8 cellular contexts compared by ENCODE assay signal in the genomic region with DNA sequence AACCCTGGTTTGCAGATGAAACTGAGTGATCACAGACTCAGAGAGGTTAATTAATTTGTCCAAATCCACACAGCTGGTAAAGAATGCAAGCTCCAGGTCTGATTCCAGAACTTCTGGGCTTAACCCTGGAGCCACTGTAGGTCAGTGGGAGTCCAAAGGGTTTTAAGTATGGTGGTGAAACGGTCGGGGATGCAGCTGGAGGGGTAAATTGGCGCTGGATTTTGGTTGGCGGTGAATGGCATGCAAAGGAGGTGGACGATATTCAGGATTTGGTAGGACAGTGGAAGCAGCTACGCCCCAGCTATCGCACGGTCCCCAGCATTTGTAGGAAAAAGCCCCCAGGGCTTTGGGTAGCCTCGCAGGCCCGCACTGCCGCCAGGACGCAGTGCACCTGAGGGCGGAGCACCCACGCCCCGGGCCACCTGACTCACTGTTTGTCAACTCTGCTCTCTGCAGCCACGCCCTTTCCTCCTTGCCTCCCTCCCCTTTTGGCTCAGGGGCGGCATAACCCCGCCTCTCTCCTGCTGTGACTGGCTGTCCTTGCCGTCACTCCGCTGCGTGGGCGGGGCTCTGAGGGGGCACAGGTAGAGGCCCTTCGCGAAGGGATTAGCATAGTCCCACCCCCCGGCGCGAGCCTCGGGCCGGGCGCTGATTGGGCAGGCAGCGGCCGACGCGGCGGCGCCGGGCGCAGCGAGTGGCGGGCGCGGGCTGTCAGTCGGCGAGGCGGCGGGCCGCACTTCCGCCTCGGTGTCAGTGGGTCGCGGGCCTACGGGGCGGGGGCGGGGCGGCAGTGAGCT. TPM values are rescaled to one million over a fixed set of nuclear protein-coding genes. Genes with fewer than 3 reads are reported as not detected.
DNase-seq lines count a peak whose midpoint lies in the region; ATAC-seq and TF ChIP-seq lines count a peak whose summit lies in the region.

OSBPL2 (plus strand) TSS at position 750 of the 797 bp plus-strand sequence. CDS start 17,664 bp downstream, outside the sequence.

- H2BK5ac ChIP-seq in trophoblast cell (ENCODE audit: low read depth, low read length, poor library complexity): no peak within 1 kb of the TSS

- no peak for TF ChIP-seq POLR2A in transverse colon (IDR thresholded peaks at IDR 0.05)

- ATAC-seq in HG02763 (IDR thresholded peaks at IDR 0.05; ENCODE audit: unreplicated experiment) (peak; percentile 96), Right ventricle myocardium superior (ENCODE audit: poor library complexity) (peak; percentile 95)
- ATAC-seq in activated naive CD8-positive, alpha-beta T cell treated with anti-CD3 and anti-CD28 coated beads, Interleukin-2, amount 50 U/mL, for 24 hours: peak; percentile 99

- H3K36me3 Mint-ChIP-seq in activated naive CD8-positive, alpha-beta T cell treated with anti-CD3 and anti-CD28 coated beads, Interleukin-2, amount 50 U/mL, for 24 hours (ENCODE audit: low read depth): peaks cover 3% of the 10 kb centered on the region

- H3K4me3 Mint-ChIP-seq in activated naive CD8-positive, alpha-beta T cell treated with anti-CD3 and anti-CD28 coated beads, Interleukin-2, amount 50 U/mL, for 24 hours: peak within 1 kb of the TSS; percentile 81

- H3K79me2 ChIP-seq in trophoblast cell (ENCODE audit: control insufficient read depth, insufficient read depth, low read length, poor library complexity): peaks cover 8% of the 10 kb centered on the region

- peak within 1 kb of the TSS; percentile 85 for H3K14ac ChIP-seq in trophoblast cell (ENCODE audit: low read length)

- H3K27me3 Mint-ChIP-seq in activated naive CD8-positive, alpha-beta T cell treated with anti-CD3 and anti-CD28 coated beads, Interleukin-2, amount 50 U/mL, for 24 hours: no peaks in the 10 kb centered on the region

- peaks cover 2% of the 10 kb centered on the region for H3K79me1 ChIP-seq in trophoblast cell (ENCODE audit: low read length)

- peaks cover 27% of the 10 kb centered on the region for H3K4me1 Mint-ChIP-seq in activated naive CD8-positive, alpha-beta T cell treated with anti-CD3 and anti-CD28 coated beads, Interleukin-2, amount 50 U/mL, for 24 hours

- DNase-seq in GM12865 (ENCODE audit: low read depth) (peak; percentile 99), NCI-H1417 treated with DMSO at 0.1 percent for 48 hours (lab: John Stamatoyannopoulos, UW) (peak; percentile 96), SW480 (ENCODE audit: low spot score) (peak; percentile 99), Right ventricle myocardium superior (peak; percentile 99), trophoblast cell (peak; percentile 100), transverse colon (peak; percentile 100)
- DNase-seq in activated naive CD8-positive, alpha-beta T cell treated with anti-CD3 and anti-CD28 coated beads, Interleukin-2, amount 50 U/mL, for 24 hours: peak; percentile 100

- TF ChIP-seq CTCF in GM12865 (IDR thresholded peaks at IDR 0.05; ENCODE audit: insufficient read depth, low read depth, low read length, missing control alignments): no peak
- no peak for TF ChIP-seq CTCF in transverse colon (IDR thresholded peaks at IDR 0.05)

- intact Hi-C loops in Right ventricle myocardium superior (cut with DNase I): no loop called here
- intact Hi-C loops in transverse colon (cut with DNase I; ENCODE audit: low total_unique reads): loop anchor here (10.0 kb wide), 1 partner anchor 53 kb away; the partner anchor contains the start of gene MTG2

- TF ChIP-seq EP300 in transverse colon (IDR thresholded peaks at IDR 0.05; ENCODE audit: low read depth): no peak

- no peaks in the 10 kb centered on the region for H3K27me3 ChIP-seq in trophoblast cell (ENCODE audit: insufficient read depth, low read length)
- H3K27me3 ChIP-seq in transverse colon: no peaks in the 10 kb centered on the region

- H3K9me3 ChIP-seq in trophoblast cell (ENCODE audit: insufficient read depth, low read depth, low read length): peaks cover 5% of the 10 kb centered on the region
- H3K9me3 ChIP-seq in transverse colon: no peaks in the 10 kb centered on the region

- no peak within 1 kb of the TSS for H2BK120ac ChIP-seq in trophoblast cell (ENCODE audit: insufficient read depth, low read length, poor library complexity)

- H3K18ac ChIP-seq in trophoblast cell (ENCODE audit: low read length): peak within 1 kb of the TSS; percentile 94

- H3K36me3 ChIP-seq in trophoblast cell (ENCODE audit: control insufficient read depth in 1 of 2, insufficient read depth in 2 of 2, low read length in 2 of 2) (peaks cover 12 to 14% of the 10 kb centered on the region in 2 experiments), transverse colon (no peaks in the 10 kb centered on the region)

- H3K27ac ChIP-seq in trophoblast cell (ENCODE audit: low read depth, low read length) (peak within 1 kb of the TSS; percentile 18), transverse colon (peak within 1 kb of the TSS; percentile 87 to 98 (median 94))

- peak within 1 kb of the TSS; percentile 82 for H2AK5ac ChIP-seq in trophoblast cell (ENCODE audit: low read length)

- peak within 1 kb of the TSS; percentile 73 for H3K4me3 ChIP-seq in GM12865 (ENCODE audit: low read depth, low read length)
- peak within 1 kb of the TSS; percentile 84 for H3K4me3 ChIP-seq in trophoblast cell (ENCODE audit: low read depth, low read length)
- H3K4me3 ChIP-seq in transverse colon: peak within 1 kb of the TSS; percentile 88 to 98 (median 93)

- peak within 1 kb of the TSS; percentile 75 for H3K27ac Mint-ChIP-seq in activated naive CD8-positive, alpha-beta T cell treated with anti-CD3 and anti-CD28 coated beads, Interleukin-2, amount 50 U/mL, for 24 hours

- H2AFZ ChIP-seq in trophoblast cell (ENCODE audit: insufficient read depth, low read length, poor library complexity): peak within 1 kb of the TSS; percentile 57

- peak within 1 kb of the TSS; percentile 93 for H3K4ac ChIP-seq in trophoblast cell (ENCODE audit: low read depth, low read length)

- peak within 1 kb of the TSS; percentile 88 for H4K8ac ChIP-seq in trophoblast cell (ENCODE audit: low read depth, low read length)

- peak within 1 kb of the TSS; percentile 49 for H3K9ac ChIP-seq in trophoblast cell (ENCODE audit: low read length)

- WGBS in trophoblast cell (ENCODE audit: extremely low coverage, insufficient coverage, insufficient read length): no CpG with 5 or more reads among the region's 55 CpGs
- WGBS in transverse colon (ENCODE audit: low coverage in 1 of 2), 2 donors: 3% methylated on average over 43 of the region's 55 CpGs; no CpG with 5 or more reads in 1 of the 2 donors

- peak within 1 kb of the TSS; percentile 42 for H2BK12ac ChIP-seq in trophoblast cell (ENCODE audit: low read length)

- peak within 1 kb of the TSS; percentile 90 for H4K91ac ChIP-seq in trophoblast cell (ENCODE audit: low read depth, low read length)

- H4K12ac ChIP-seq in trophoblast cell (ENCODE audit: low read depth, low read length): peak within 1 kb of the TSS; percentile 68

- H3K4me2 ChIP-seq in trophoblast cell (ENCODE audit: low read length): peak within 1 kb of the TSS; percentile 75

- in situ Hi-C loops in transverse colon (cut with MboI; ENCODE audit: low pct_ligation_motif_present in 1 of 4, low pct_unique_long_range_greater_than_20kb in 1 of 4, low sequenced_read_pairs in 3 of 4): no loop called here

- H3K23ac ChIP-seq in trophoblast cell (ENCODE audit: low read length): no peak within 1 kb of the TSS

- H3K9me3 Mint-ChIP-seq in activated naive CD8-positive, alpha-beta T cell treated with anti-CD3 and anti-CD28 coated beads, Interleukin-2, amount 50 U/mL, for 24 hours: no peaks in the 10 kb centered on the region

- H3K4me1 ChIP-seq in trophoblast cell (ENCODE audit: control insufficient read depth in 1 of 2, insufficient read depth in 2 of 2, low read length in 2 of 2) (peaks cover 9% of the 10 kb centered on the region in 2 experiments), transverse colon (peaks cover 20 to 44% (median 31%) of the 10 kb centered on the region in 4 donors)

RNA-seq across cellular contexts. Expression of gene OSBPL2, which starts in this region (rescaled TPM):
- total RNA-seq in Right ventricle myocardium superior (52.3 TPM), transverse colon (100 to 1,000 TPM in 1 of 4 donors, 10 to 100 TPM in 3; 36.2 to 101 (median 73.3) TPM)
- polyA plus RNA-seq in trophoblast cell (2013): 57.6 and 60.3 TPM in 2 replicates

Comparison
In these comparisons a context has a peak if more than half of its experiments do, and no peak if none do; other contexts are left out.
1. Peak in every context shown above with its lines: DNase-seq, ATAC-seq, H3K4me3 ChIP-seq and H3K27ac ChIP-seq.